21 cellular contexts compared by ENCODE assay signal in genomic region chr13:20718958-20719566, GRCh38. TPM values are rescaled to one million over a fixed set of nuclear protein-coding genes. Genes with fewer than 3 reads are reported as not detected.
"Had no signal": no experiment of that assay in that cellular context is flagged by ENCODE, and none has a peak within 500 bp of the region (broad histone marks: within the 10 kb centered on the region; RNA-seq: fewer than 3 reads in every experiment).

No MANE protein-coding gene starts in this region.

- H3K4me3 Mint-ChIP-seq: naive thymus-derived CD4-positive, alpha-beta T cell; nephron progenitor cell had no signal

- H2AFZ ChIP-seq: hepatocyte had no signal

- H3K27ac Mint-ChIP-seq: naive thymus-derived CD4-positive, alpha-beta T cell; nephron progenitor cell had no signal

- H3K4me1 ChIP-seq: colonic mucosa, foreskin keratinocyte had no signal

- H3K27ac ChIP-seq: colonic mucosa, esophagus squamous epithelium, foreskin keratinocyte, hepatocyte, neutrophil, right atrium auricular region, sigmoid colon, stomach, thoracic aorta, upper lobe of left lung, vagina had no signal

- H3K79me2 ChIP-seq: hepatocyte had no signal

- DNase-seq: colonic mucosa; dermis blood vessel endothelial cell; esophagus squamous epithelium; foreskin keratinocyte; head of caudate nucleus; kidney; naive thymus-derived CD4-positive, alpha-beta T cell; nephron progenitor cell; sigmoid colon; small intestine; stimulated activated CD4-positive, alpha-beta T cell treated with anti-CD3 and anti-CD28 coated beads, Interleukin-12 subunit alpha, Interleukin-12 subunit beta, amount 100 ng/mL, for 4 hours; stimulated activated naive CD4-positive, alpha-beta T cell; stomach; substantia nigra; upper lobe of left lung had no signal

- H3K36me3 Mint-ChIP-seq: naive thymus-derived CD4-positive, alpha-beta T cell had no signal

- H3K9me3 Mint-ChIP-seq: naive thymus-derived CD4-positive, alpha-beta T cell; nephron progenitor cell had no signal

- H3K27me3 ChIP-seq: colonic mucosa, right atrium auricular region, vagina had no signal

- ATAC-seq: foreskin keratinocyte; naive thymus-derived CD4-positive, alpha-beta T cell had no signal

- H3K9me3 ChIP-seq: colonic mucosa, esophagus squamous epithelium, neutrophil, right atrium auricular region, sigmoid colon, stomach, thoracic aorta, upper lobe of left lung, vagina had no signal

- H3K36me3 ChIP-seq: colonic mucosa, esophagus squamous epithelium, neutrophil, right atrium auricular region, sigmoid colon, stomach, thoracic aorta, upper lobe of left lung, vagina had no signal

- H3K4me2 ChIP-seq: hepatocyte had no signal

- H3K4me3 ChIP-seq: colonic mucosa, esophagus squamous epithelium, hepatocyte, right atrium auricular region, sigmoid colon, stomach, thoracic aorta, upper lobe of left lung, vagina had no signal

RNA-seq across cellular contexts. Expression of gene IL17D, which starts 15.6 kb away (rescaled TPM):
- total RNA-seq: mononuclear cell had no signal
